In the genomic region with DNA sequence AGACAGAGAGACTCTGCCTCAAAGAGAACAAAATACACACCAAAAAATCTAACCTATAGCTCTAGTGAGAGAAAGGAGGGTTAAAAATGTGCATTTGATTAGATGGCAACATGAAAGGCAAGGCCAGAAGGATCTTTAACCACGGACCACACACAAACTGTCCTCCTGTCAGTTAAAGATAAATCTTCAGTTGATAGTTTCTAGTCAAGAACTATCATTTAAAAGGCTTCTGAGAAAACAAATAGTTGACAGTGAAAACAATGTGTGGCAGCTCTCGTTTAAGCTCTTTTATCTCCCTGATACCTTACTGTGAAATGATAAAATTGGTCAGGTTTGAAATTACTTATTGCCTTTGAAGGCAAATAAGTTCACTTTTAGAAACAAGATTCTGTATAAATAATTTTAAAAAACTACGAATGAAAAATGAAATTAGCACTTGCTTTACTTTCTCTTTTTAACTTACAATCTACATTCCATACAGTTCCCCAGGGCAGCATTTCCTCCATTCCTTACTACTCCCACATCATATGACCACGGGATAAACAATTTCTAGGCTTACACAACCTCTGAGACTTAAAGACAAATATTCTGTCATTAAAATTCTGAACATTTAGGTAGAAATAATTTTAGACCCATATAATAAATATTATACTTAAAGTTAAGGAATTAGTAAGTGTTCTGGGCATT, we compare ENCODE assay signal across 13 cellular contexts.
DNase-seq lines count a peak whose midpoint lies in the region; ATAC-seq, FAIRE-seq and TF ChIP-seq lines count a peak whose summit lies in the region.
"Had no signal": no experiment of that assay in that cellular context is flagged by ENCODE, and none has a peak within 500 bp of the region (broad histone marks: within the 10 kb centered on the region; RNA-seq: fewer than 3 reads in every experiment).

No MANE protein-coding gene starts in this region.

- DNase-seq in HTR-8/SVneo (ENCODE audit: insufficient read length, low spot score) (peak; percentile 65), MCF 10A (ENCODE audit: unreplicated experiment) (peak; percentile 53), kidney (no peak), thoracic aorta (ENCODE audit: low spot score) (no peak), mucosa of gallbladder (ENCODE audit: low spot score) (no peak), C1 segment of cervical spinal cord (lab: John Stamatoyannopoulos, UW) (no peak)
- DNase-seq: activated CD8-positive, alpha-beta memory T cell treated with anti-CD3 and anti-CD28 coated beads for 24 hours; aorta; DMS79 treated with DMSO at 0.1 percent for 48 hours; Karpas-422; NCI-H446 treated with DMSO at 0.1 percent for 48 hours had no signal

- H3K4me3 Mint-ChIP-seq in MCF 10A (ENCODE audit: unreplicated experiment): peak overlapping the region; percentile 21

- peaks cover 31 to 45% of the 10 kb centered on the region in 2 donors for H3K36me3 ChIP-seq in kidney (ENCODE audit: control insufficient read depth in 1 of 2, insufficient read depth in 2 of 2, low read length in 2 of 2)
- peaks cover 31% of the 10 kb centered on the region for H3K36me3 ChIP-seq in thoracic aorta

- H3K36me3 Mint-ChIP-seq in MCF 10A (ENCODE audit: insufficient read depth, unreplicated experiment): peaks cover 32% of the 10 kb centered on the region

- CTCF ChIA-PET in MCF 10A (lab: Yijun Ruan, JAX): interaction anchor here (1.0 kb wide), 1 partner anchor 98 kb away, joined by 3 read pairs; no protein-coding TSS in a partner anchor

- H3K27ac ChIP-seq in kidney (ENCODE audit: low read depth in 2 of 2, low read length in 2 of 2): peak overlapping the region in 1 of 2 donors; percentile 0
- H3K27ac ChIP-seq in thoracic aorta: peak overlapping the region; percentile 31 to 41

- no peaks in the 10 kb centered on the region for H3K27me3 ChIP-seq in thoracic aorta (replicated peaks; ENCODE audit: insufficient read depth)

- BruUV-seq in MCF 10A (replicated peaks; lab: Mats Ljungman, UMichigan): no TSS peak

- H3K4me1 ChIP-seq in kidney (ENCODE audit: control insufficient read depth in 1 of 2, insufficient read depth in 1 of 2, low read depth in 1 of 2, low read length in 2 of 2): no peaks in the 10 kb centered on the region
- H3K4me1 ChIP-seq in thoracic aorta (ENCODE audit: control insufficient read depth in 1 of 2, low read depth in 2 of 2): peaks cover 0 to 36% of the 10 kb centered on the region in 2 donors

- intact Hi-C loops in MCF 10A (cut with micrococcal nuclease): no loop called here
- intact Hi-C loops in kidney (cut with DNase I): no loop called here

- peaks cover 6% of the 10 kb centered on the region for H3K4me1 Mint-ChIP-seq in MCF 10A (ENCODE audit: insufficient read depth, unreplicated experiment)

- no peak overlapping the region for H3K4me3 ChIP-seq in kidney (ENCODE audit: low read length in 2 of 2)
- H3K4me3 ChIP-seq in thoracic aorta: no peak overlapping the region

- peak; percentile 91 for FAIRE-seq in HTR-8/SVneo (lab: Jason Lieb, UNC)
- peak; percentile 54 for FAIRE-seq in kidney (lab: Jason Lieb, UNC)

- H3K9me3 ChIP-seq in kidney (ENCODE audit: control insufficient read depth in 1 of 2, low read length in 2 of 2) (no peaks in the 10 kb centered on the region), thoracic aorta (no peaks in the 10 kb centered on the region)

- no peaks in the 10 kb centered on the region for H3K9me3 Mint-ChIP-seq in MCF 10A (ENCODE audit: unreplicated experiment)

- H3K9ac ChIP-seq in kidney (ENCODE audit: low read length in 2 of 2): no peak overlapping the region

- ATAC-seq in thoracic aorta (ENCODE audit: insufficient number of reproducible peaks, low FRiP score, low read depth): no peak
- ATAC-seq in HG02759 (IDR thresholded peaks at IDR 0.05; ENCODE audit: unreplicated experiment): no peak
- ATAC-seq in HG03460 (IDR thresholded peaks at IDR 0.05; ENCODE audit: unreplicated experiment): no peak

- no peaks in the 10 kb centered on the region for H3K27me3 Mint-ChIP-seq in MCF 10A (ENCODE audit: insufficient read depth, unreplicated experiment)

- peak overlapping the region; percentile 84 for H3K27ac Mint-ChIP-seq in MCF 10A (ENCODE audit: low read depth, unreplicated experiment)

- POLR2A ChIA-PET in MCF 10A (lab: Yijun Ruan, JAX): interaction anchor here (0.6 to 1.5 kb wide), 5 partner anchors 12 to 134 kb away, joined by 3 to 5 read pairs (median 3); no protein-coding TSS in a partner anchor

- TF ChIP-seq CTCF in MCF 10A (IDR thresholded peaks at IDR 0.05; ENCODE audit: unreplicated experiment) (no peak), kidney (IDR thresholded peaks at IDR 0.05; ENCODE audit: borderline replicate concordance, extremely low read depth, insufficient read depth) (no peak), thoracic aorta (IDR thresholded peaks at IDR 0.05) (no peak)

Comparison
In these comparisons a context has a peak if more than half of its experiments do, and no peak if none do; other contexts are left out.
1. DNase-seq: peak in HTR-8/SVneo (single experiment) and MCF 10A (single experiment); none in kidney (single experiment), thoracic aorta (single experiment), mucosa of gallbladder (single experiment) and C1 segment of cervical spinal cord (0 of 14).